8 cellular contexts compared by ENCODE assay signal in genomic region chr6:30213654-30213998, GRCh38. TPM values are rescaled to one million over a fixed set of nuclear protein-coding genes. Genes with fewer than 3 reads are reported as not detected.
DNase-seq lines count a peak whose midpoint lies in the region; ATAC-seq, FAIRE-seq and TF ChIP-seq lines count a peak whose summit lies in the region.

No MANE protein-coding gene starts in this region.

- H3K27ac ChIP-seq in A549 (peak overlapping the region; percentile 95 to 98), breast epithelium (peak overlapping the region; percentile 97 to 99)

- ATAC-seq in A549 (no peak), mucosa of descending colon (no peak)
- no peak for ATAC-seq in activated CD4-positive, CD25-positive, alpha-beta regulatory T cell treated with anti-CD3 and anti-CD28 coated beads, Interleukin-2, amount 50 U/mL, for 24 hours

- TF ChIP-seq POLR2A in A549 (IDR thresholded peaks at IDR 0.05; ENCODE audit: low read length) (no peak), breast epithelium (IDR thresholded peaks at IDR 0.05) (no peak)

- peaks cover 42% of the 10 kb centered on the region for H3K4me1 Mint-ChIP-seq in HFFc6 (ENCODE audit: low read depth)

- peak overlapping the region; percentile 96 for H3K4me3 Mint-ChIP-seq in HFFc6

- CTCF ChIA-PET in A549 (lab: Yijun Ruan, JAX), result interaction anchor here (1.5 kb wide), 1 partner anchor 25 kb away, joined by 4 read pairs; no protein-coding TSS in a partner anchor

- H3K27me3 ChIP-seq in breast epithelium, result no peaks in the 10 kb centered on the region

- no peaks in the 10 kb centered on the region for H3K36me3 Mint-ChIP-seq in HFFc6 (ENCODE audit: low read depth)

- intact Hi-C loops in breast epithelium (cut with DNase I; ENCODE audit: low total_unique reads) (no loop called here), mucosa of descending colon (cut with DNase I, micrococcal nuclease) (loop anchor here in 1 of 2 donors (10.0 kb wide), 1 partner anchor 181 kb away; no protein-coding TSS in a partner anchor)

- H3K4me2 ChIP-seq in A549, result peak overlapping the region; percentile 94

- DNase-seq in A549 (ENCODE audit: low read depth in 1 of 2, low spot score in 1 of 2) (no peak), HFFc6 (no peak), breast epithelium (ENCODE audit: low spot score in 2 of 2) (no peak), mucosa of descending colon (no peak), iPS-NIHi7 (ENCODE audit: extremely low spot score) (no peak), anterior cingulate cortex (lab: John Stamatoyannopoulos, UW) (no peak), GM19239 (ENCODE audit: insufficient read length, low spot score) (no peak)

- peak overlapping the region; percentile 77 for H3K4me3 ChIP-seq in A549
- H3K4me3 ChIP-seq in breast epithelium, result peak overlapping the region; percentile 79 to 94 (median 93)
- peak overlapping the region; percentile 39 for H3K4me3 ChIP-seq in mucosa of descending colon

- H3K27ac Mint-ChIP-seq in HFFc6, result peak overlapping the region; percentile 96

- H3K36me3 ChIP-seq in breast epithelium (no peaks in the 10 kb centered on the region), mucosa of descending colon (ENCODE audit: low read depth) (no peaks in the 10 kb centered on the region)

- POLR2A ChIA-PET in A549 (lab: Yijun Ruan, JAX), result interaction anchor here (0.7 to 1.8 kb wide), 5 partner anchors 10 to 147 kb away, joined by 3 to 4 read pairs (median 3); partner anchors contain the start of gene PPP1R11

- H3K9me3 ChIP-seq in A549 (no peaks in the 10 kb centered on the region), breast epithelium (no peaks in the 10 kb centered on the region), mucosa of descending colon (no peaks in the 10 kb centered on the region)

- FAIRE-seq in A549 (lab: Jason Lieb, UNC) (no peak), GM19239 (lab: Jason Lieb, UNC) (no peak)

- H3K4me1 ChIP-seq in A549 (peaks cover 34% of the 10 kb centered on the region), breast epithelium (peaks cover 0 to 14% of the 10 kb centered on the region in 2 donors), mucosa of descending colon (ENCODE audit: low read depth) (peaks cover 26% of the 10 kb centered on the region)

- TF ChIP-seq RAD21 in A549 (conservative IDR thresholded peaks at IDR 0.05 in 1 of 2, IDR thresholded peaks at IDR 0.05 in 1 of 2), result no peak

- TF ChIP-seq EP300 in A549 (IDR thresholded peaks at IDR 0.05), result no peak

- TF ChIP-seq CTCF in A549 (IDR thresholded peaks at IDR 0.05) (peak; percentile 20; the same call in 1 of the 3 replicates), HFFc6 (IDR thresholded peaks at IDR 0.05) (no peak), breast epithelium (IDR thresholded peaks at IDR 0.05) (no peak), mucosa of descending colon (IDR thresholded peaks at IDR 0.05) (no peak)

- H3K27me3 Mint-ChIP-seq in HFFc6 (ENCODE audit: insufficient read depth), result peaks cover 3% of the 10 kb centered on the region; the same call in 1 of the 2 replicates

- WGBS in A549 (ENCODE audit: missing lambda C conversion rate), result 5% methylated on average over 16 of the region's 16 CpGs

- no peaks in the 10 kb centered on the region for H3K9me3 Mint-ChIP-seq in HFFc6

TF ChIP-seq in A549, 52 proteins besides CTCF, POLR2A, EP300 and RAD21:
- no peak for TF ChIP-seq ESRRA (IDR thresholded peaks at IDR 0.05; ENCODE audit: borderline replicate concordance, low read length)
- TF ChIP-seq, protein P1, sequence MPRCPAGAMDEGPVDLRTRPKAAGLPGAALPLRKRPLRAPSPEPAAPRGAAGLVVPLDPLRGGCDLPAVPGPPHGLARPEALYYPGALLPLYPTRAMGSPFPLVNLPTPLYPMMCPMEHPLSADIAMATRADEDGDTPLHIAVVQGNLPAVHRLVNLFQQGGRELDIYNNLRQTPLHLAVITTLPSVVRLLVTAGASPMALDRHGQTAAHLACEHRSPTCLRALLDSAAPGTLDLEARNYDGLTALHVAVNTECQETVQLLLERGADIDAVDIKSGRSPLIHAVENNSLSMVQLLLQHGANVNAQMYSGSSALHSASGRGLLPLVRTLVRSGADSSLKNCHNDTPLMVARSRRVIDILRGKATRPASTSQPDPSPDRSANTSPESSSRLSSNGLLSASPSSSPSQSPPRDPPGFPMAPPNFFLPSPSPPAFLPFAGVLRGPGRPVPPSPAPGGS (IDR thresholded peaks at IDR 0.05), result no peak
- TF ChIP-seq GATA3 (IDR thresholded peaks at IDR 0.05; ENCODE audit: borderline replicate concordance), result no peak
- peak; percentile 95 for TF ChIP-seq KDM1A (IDR thresholded peaks at IDR 0.05; ENCODE audit: low read depth)
- TF ChIP-seq HOXB13 (CRISPR knock-in tag; IDR thresholded peaks at IDR 0.05; ENCODE audit: low read depth), result peak; percentile 57; the same call in 1 of the 2 replicates
- no peak for TF ChIP-seq ATOH8 (CRISPR knock-in tag; IDR thresholded peaks at IDR 0.05; ENCODE audit: low read depth)
- 0 out of 2 replicates have a peak, but pooled peaks have one; percentile 82 for TF ChIP-seq CHD4 (IDR thresholded peaks at IDR 0.05; ENCODE audit: borderline replicate concordance)
- TF ChIP-seq E2F6 (IDR thresholded peaks at IDR 0.05; ENCODE audit: borderline replicate concordance, low read depth), result no peak; the same call in none of the 2 replicates
- TF ChIP-seq FOSB (CRISPR knock-in tag; IDR thresholded peaks at IDR 0.05), result 0 out of 2 replicates have a peak, but pooled peaks have one; percentile 21
- no peak for TF ChIP-seq HEYL (CRISPR knock-in tag; IDR thresholded peaks at IDR 0.05)
- TF ChIP-seq KDM5A (IDR thresholded peaks at IDR 0.05), result no peak
- TF ChIP-seq JUNB (IDR thresholded peaks at IDR 0.05), result no peak
- TF ChIP-seq NPAS2 (CRISPR knock-in tag; IDR thresholded peaks at IDR 0.05; ENCODE audit: borderline replicate concordance), result no peak
- peak; percentile 15; the same call in 1 of the 2 replicates for TF ChIP-seq HOXB5 (CRISPR knock-in tag; IDR thresholded peaks at IDR 0.05)
- no peak for TF ChIP-seq ZFP36 (IDR thresholded peaks at IDR 0.05; ENCODE audit: borderline replicate concordance, partially characterized antibody)
TF ChIP-seq in A549: peak in this region for 5.

RNA-seq across cellular contexts. Expression of gene TRIM26, which starts 0.4 kb away (rescaled TPM):
- polyA plus RNA-seq in A549 (2011; rRNA removed), result 23.3 and 30.4 TPM in 2 replicates
- 23.0 and 23.2 TPM in 2 replicates for polyA plus RNA-seq in A549 (2012; cell fraction: cytosol; rRNA removed)
- 31.4 and 38.2 TPM in 2 replicates for polyA plus RNA-seq in A549 (2012; cell fraction: nucleus; rRNA removed)
- 28.2 to 31.1 TPM (median 30.4 TPM) in 3 replicates for polyA plus RNA-seq in A549 (2017; fragmentation: RNase III; extraction: RNeasy Plus Mini Kit Qiagen cat#74134 plus additional on column Dnase treatment)
- 27.5 and 32.3 TPM in 2 replicates for polyA minus RNA-seq in A549 (2011; rRNA and poly(A)+ RNA removed)
- 10 to 100 TPM; 29.4 to 34.4 (median 32.2) TPM for total RNA-seq in HFFc6 (2021; fragmentation: NEBNext Ultra II Directional; extraction: Animal tissue kit (Norgen Biotek cat#: 25700))
- 10 to 100 TPM; 31.7 to 66.2 (median 47.5) TPM for total RNA-seq in breast epithelium
- total RNA-seq in mucosa of descending colon, result 10 to 100 TPM; 52.6 to 58.1 (median 53.0) TPM

RNA-seq across cellular contexts. Expression of gene TRIM15, which starts 50.3 kb away (rescaled TPM):
- polyA plus RNA-seq in A549 (2011; rRNA removed) (0.08 and 0.37 TPM in 2 replicates), A549 (2017; fragmentation: RNase III; extraction: RNeasy Plus Mini Kit Qiagen cat#74134 plus additional on column Dnase treatment) (0.04 to 0.09 TPM (median 0.08 TPM) in 3 replicates)
- 0.01 and 0.04 TPM in 2 replicates for polyA plus RNA-seq in A549 (2012; cell fraction: cytosol; rRNA removed)
- 0.01 and 0.11 TPM in 2 replicates for polyA plus RNA-seq in A549 (2012; cell fraction: nucleus; rRNA removed)
- not detected in 2 replicates for polyA minus RNA-seq in A549 (2011; rRNA and poly(A)+ RNA removed)
- not detected for total RNA-seq in HFFc6 (2021; fragmentation: NEBNext Ultra II Directional; extraction: Animal tissue kit (Norgen Biotek cat#: 25700))
- total RNA-seq in breast epithelium (under 1 TPM in 1 of 3 donors, not detected in 2; 0.33 TPM), mucosa of descending colon (10 to 100 TPM; 37.2 to 73.2 (median 51.4) TPM)

RNA-seq across cellular contexts. Expression of gene TRIM10, which starts 52.6 kb away (rescaled TPM):
- polyA plus RNA-seq in A549 (2011; rRNA removed) (0.09 and 0.12 TPM in 2 replicates), A549 (2017; fragmentation: RNase III; extraction: RNeasy Plus Mini Kit Qiagen cat#74134 plus additional on column Dnase treatment) (0.03 TPM in 2 of 3 replicates, not detected in the other)
- not detected in 2 replicates for polyA plus RNA-seq in A549 (2012; cell fraction: cytosol; rRNA removed)
- polyA plus RNA-seq in A549 (2012; cell fraction: nucleus; rRNA removed), result 0.02 TPM in 1 of 2 replicates, not detected in the other
- polyA minus RNA-seq in A549 (2011; rRNA and poly(A)+ RNA removed), result 0.15 TPM in 1 of 2 replicates, not detected in the other
- total RNA-seq in HFFc6 (2021; fragmentation: NEBNext Ultra II Directional; extraction: Animal tissue kit (Norgen Biotek cat#: 25700)), result not detected
- total RNA-seq in breast epithelium (not detected), mucosa of descending colon (1 to 10 TPM; 3.9 to 7.8 (median 5.3) TPM)

Comparison
In these comparisons a context has a peak if more than half of its experiments do, and no peak if none do; other contexts are left out.
1. H3K4me3 ChIP-seq: peak in every context shown above with its lines; median percentile 93 in breast epithelium; 77 in A549; 39 in mucosa of descending colon.
2. RNA of gene TRIM15, which starts 50.3 kb away (total RNA-seq): 37.2 to 73.2 TPM in mucosa of descending colon; not detected in HFFc6 and 0.33 TPM in breast epithelium; every median in the first group is over 10 times any median in the second.
3. RNA of gene TRIM10, which starts 52.6 kb away (total RNA-seq): 3.9 to 7.8 TPM in mucosa of descending colon; not detected in HFFc6 and not detected in breast epithelium; every median in the first group is over 4 times any median in the second.